ENCODE assay signal across 8 cellular contexts in genomic region chr17:7405413-7405881, GRCh38. TPM values are rescaled to one million over a fixed set of nuclear protein-coding genes. Genes with fewer than 3 reads are reported as not detected.
A peak's percentile ranks its signal among the peaks of the same experiment; 100 is the strongest.
DNase-seq lines count a peak whose midpoint lies in the region; ATAC-seq and TF ChIP-seq lines count a peak whose summit lies in the region.

No MANE protein-coding gene starts in this region.

- H3K4me1 ChIP-seq in thoracic aorta (ENCODE audit: control insufficient read depth in 1 of 2, low read depth in 2 of 2), result peaks cover 18% of the 10 kb centered on the region in 2 donors

- H3K36me3 Mint-ChIP-seq in T-helper 1 cell treated with Interleukin-12 subunit alpha and Interleukin-12 subunit beta and Interleukin-4 antibody, amounts not matched to agents 30 μg/mL and 1 μg/mL, for 36 hours (ENCODE audit: low read depth), result peaks cover 4% of the 10 kb centered on the region

- H3K4me3 ChIP-seq in astrocyte of the cerebellum (ENCODE audit: low read depth, low read length), result peak overlapping the region; percentile 72
- peak overlapping the region; percentile 90 for H3K4me3 ChIP-seq in thoracic aorta

- H3K9me3 Mint-ChIP-seq in T-helper 1 cell treated with Interleukin-12 subunit alpha and Interleukin-12 subunit beta and Interleukin-4 antibody, amounts not matched to agents 30 μg/mL and 1 μg/mL, for 36 hours, result no peaks in the 10 kb centered on the region

- no peak for ATAC-seq in thoracic aorta (ENCODE audit: insufficient number of reproducible peaks, low FRiP score, low read depth)
- no peak for ATAC-seq in HG03354 (IDR thresholded peaks at IDR 0.05; ENCODE audit: poor library complexity, severe bottlenecking, unreplicated experiment)

- H3K27ac ChIP-seq in layer of hippocampus (ENCODE audit: low read depth, low read length) (peak overlapping the region; percentile 95), thoracic aorta (peak overlapping the region; percentile 90 to 93)

- TF ChIP-seq CTCF in astrocyte of the cerebellum (IDR thresholded peaks at IDR 0.05; ENCODE audit: low read depth, low read length, missing control alignments), result no peak
- no peak for TF ChIP-seq CTCF in thoracic aorta (IDR thresholded peaks at IDR 0.05)

- H3K36me3 ChIP-seq in thoracic aorta, result no peaks in the 10 kb centered on the region

- H3K27me3 Mint-ChIP-seq in T-helper 1 cell treated with Interleukin-12 subunit alpha and Interleukin-12 subunit beta and Interleukin-4 antibody, amounts not matched to agents 30 μg/mL and 1 μg/mL, for 36 hours (ENCODE audit: low read depth), result peaks cover 25% of the 10 kb centered on the region

- no peaks in the 10 kb centered on the region for H3K27me3 ChIP-seq in layer of hippocampus (ENCODE audit: control insufficient read depth, insufficient read depth, low read length)
- H3K27me3 ChIP-seq in thoracic aorta (replicated peaks; ENCODE audit: insufficient read depth), result no peaks in the 10 kb centered on the region

- peaks cover 12% of the 10 kb centered on the region for H3K4me1 Mint-ChIP-seq in T-helper 1 cell treated with Interleukin-12 subunit alpha and Interleukin-12 subunit beta and Interleukin-4 antibody, amounts not matched to agents 30 μg/mL and 1 μg/mL, for 36 hours (ENCODE audit: low read depth)

- H3K4me3 Mint-ChIP-seq in T-helper 1 cell treated with Interleukin-12 subunit alpha and Interleukin-12 subunit beta and Interleukin-4 antibody, amounts not matched to agents 30 μg/mL and 1 μg/mL, for 36 hours, result peak overlapping the region; percentile 82

- DNase-seq in T-helper 1 cell (no peak), astrocyte of the cerebellum (ENCODE audit: low read depth) (no peak), thoracic aorta (ENCODE audit: low spot score) (no peak), epidermal melanocyte (ENCODE audit: insufficient read length, low spot score) (no peak)
- no peak for DNase-seq in activated CD8-positive, alpha-beta memory T cell treated with anti-CD3 and anti-CD28 coated beads for 24 hours

- no peak overlapping the region for H3K27ac Mint-ChIP-seq in T-helper 1 cell treated with Interleukin-12 subunit alpha and Interleukin-12 subunit beta and Interleukin-4 antibody, amounts not matched to agents 30 μg/mL and 1 μg/mL, for 36 hours

- in situ Hi-C loops in astrocyte of the cerebellum (cut with HindIII; ENCODE audit: low sequenced_read_pairs), result no loop called here

- H3K9me3 ChIP-seq in thoracic aorta, result no peaks in the 10 kb centered on the region

RNA-seq across cellular contexts. Expression of gene TMEM256, which starts 1.6 kb away (rescaled TPM):
- 10 to 100 TPM; 27.9 to 88.9 TPM for total RNA-seq in thoracic aorta

RNA-seq across cellular contexts. Expression of gene NLGN2, which starts 2.2 kb away (rescaled TPM):
- 10 to 100 TPM in 1 of 2 donors, 1 to 10 TPM in 1; 9.2 to 20.8 TPM for total RNA-seq in thoracic aorta

RNA-seq across cellular contexts. Expression of gene PLSCR3, which starts 11.1 kb away (rescaled TPM):
- total RNA-seq in thoracic aorta, result 10 to 100 TPM; 31.0 to 49.4 TPM

RNA-seq across cellular contexts. Expression of gene SPEM1, which starts 14.7 kb away (rescaled TPM):
- not detected for total RNA-seq in thoracic aorta

RNA-seq across cellular contexts. Expression of gene SPEM2, which starts 20.0 kb away (rescaled TPM):
- not detected for total RNA-seq in thoracic aorta
